Comparison of ENCODE assay signal across 18 cellular contexts in the genomic region with DNA sequence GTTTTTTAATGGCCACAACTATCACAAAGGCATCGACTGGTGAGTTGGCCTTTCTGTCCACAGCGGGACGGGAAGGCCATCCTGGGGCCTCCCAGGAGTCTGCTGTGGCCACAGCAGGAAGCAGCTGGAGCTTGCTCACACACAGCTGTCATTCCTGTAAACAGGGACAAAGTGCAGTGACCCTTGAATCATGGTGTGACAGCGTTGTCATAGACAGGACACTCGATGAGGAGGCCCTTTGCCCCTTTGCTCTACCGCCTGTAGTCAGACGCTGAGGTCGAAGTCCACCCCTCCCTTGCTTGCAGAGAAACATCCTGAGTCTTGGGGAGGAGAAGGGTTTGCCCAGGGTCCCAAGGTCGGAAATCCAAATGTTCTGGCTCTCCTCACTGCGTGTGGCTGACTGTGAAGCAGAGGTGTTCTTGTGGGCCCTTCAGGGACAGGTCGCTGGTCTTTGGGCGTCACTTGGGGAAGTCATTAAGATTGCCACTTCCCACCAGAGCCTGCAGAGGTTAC. TPM values are rescaled to one million over a fixed set of nuclear protein-coding genes. Genes with fewer than 3 reads are reported as not detected.
DNase-seq lines count a peak whose midpoint lies in the region; ATAC-seq, FAIRE-seq and TF ChIP-seq lines count a peak whose summit lies in the region.
"Had no signal": no experiment of that assay in that cellular context is flagged by ENCODE, and none has a peak within 500 bp of the region (broad histone marks: within the 10 kb centered on the region; RNA-seq: fewer than 3 reads in every experiment).

No MANE protein-coding gene starts in this region.

- H4K20me1 ChIP-seq in astrocyte (ENCODE audit: insufficient read depth, low read length) = peaks cover 52% of the 10 kb centered on the region

- H2AFZ ChIP-seq in astrocyte (ENCODE audit: low read depth, low read length) = no peak overlapping the region
- H2AFZ ChIP-seq: parathyroid adenoma had no signal

- H3K9ac ChIP-seq in astrocyte (ENCODE audit: low read length) = no peak overlapping the region
- H3K9ac ChIP-seq: parathyroid adenoma had no signal

- peaks cover 55% of the 10 kb centered on the region for H3K36me3 ChIP-seq in astrocyte (ENCODE audit: insufficient read depth, low read length)
- H3K36me3 ChIP-seq in right lobe of liver = peaks cover 9 to 67% (median 29%) of the 10 kb centered on the region in 4 donors
- H3K36me3 ChIP-seq in A673 (ENCODE audit: insufficient read depth, low read length, poor library complexity, severe bottlenecking) = peaks cover 35% of the 10 kb centered on the region

- CTCF ChIA-PET in A673 (lab: Charles Lee) = no interaction called here

- H3K27me3 ChIP-seq in astrocyte (ENCODE audit: insufficient read depth, low read length) = no peaks in the 10 kb centered on the region
- H3K27me3 ChIP-seq in right lobe of liver = no peaks in the 10 kb centered on the region
- no peaks in the 10 kb centered on the region for H3K27me3 ChIP-seq in A673 (replicated peaks; ENCODE audit: insufficient read depth, low read depth, low read length, poor library complexity)
- H3K27me3 ChIP-seq: body of pancreas had no signal

- no peak overlapping the region for H3K4me2 ChIP-seq in astrocyte (ENCODE audit: low read length)

- peaks cover 25% of the 10 kb centered on the region for H3K79me2 ChIP-seq in astrocyte (ENCODE audit: insufficient read depth, low read length)
- H3K79me2 ChIP-seq: parathyroid adenoma had no signal

- TF ChIP-seq CTCF in astrocyte (IDR thresholded peaks at IDR 0.05; ENCODE audit: insufficient read depth, low read depth, low read length) (no peak), right lobe of liver (IDR thresholded peaks at IDR 0.05) (no peak), A673 (conservative IDR thresholded peaks at IDR 0.05; ENCODE audit: low read depth, low read length) (no peak)

- peak; percentile 43 for TF ChIP-seq POLR2A in right lobe of liver (IDR thresholded peaks at IDR 0.05)

- BruUV-seq in A673 (replicated peaks; lab: Mats Ljungman, UMichigan) = no TSS peak

- H3K27me3 Mint-ChIP-seq in astrocyte (ENCODE audit: low read depth, unreplicated experiment) = no peaks in the 10 kb centered on the region
- H3K27me3 Mint-ChIP-seq in stimulated activated memory B cell treated with anti-CD40 and anti-IgM and Interleukin-4, amounts not matched to agents 10 μg/mL and 1 μg/mL and 100 μg/mL, for 72 hours = no peaks in the 10 kb centered on the region
- H3K27me3 Mint-ChIP-seq: activated CD4-positive, alpha-beta memory T cell treated with anti-CD3 and anti-CD28 coated beads for 36 hours had no signal

- peak; percentile 66 to 87 (median 80) for ATAC-seq in right lobe of liver
- ATAC-seq in stimulated activated memory B cell treated with anti-CD40 and anti-IgM and Interleukin-4, amounts not matched to agents 10 μg/mL and 1 μg/mL and 100 μg/mL, for 72 hours = no peak
- ATAC-seq in activated CD4-positive, CD25-positive, alpha-beta regulatory T cell treated with anti-CD3 and anti-CD28 coated beads, Interleukin-2, amount 50 U/mL, for 24 hours = no peak
- ATAC-seq: body of pancreas had no signal

- POLR2A ChIA-PET in A673 (lab: Charles Lee; ENCODE audit: low non-redundant PET) = no interaction called here

- H3K9me3 Mint-ChIP-seq in astrocyte (ENCODE audit: unreplicated experiment) = no peaks in the 10 kb centered on the region
- no peaks in the 10 kb centered on the region for H3K9me3 Mint-ChIP-seq in stimulated activated memory B cell treated with anti-CD40 and anti-IgM and Interleukin-4, amounts not matched to agents 10 μg/mL and 1 μg/mL and 100 μg/mL, for 72 hours
- H3K9me3 Mint-ChIP-seq: activated CD4-positive, alpha-beta memory T cell treated with anti-CD3 and anti-CD28 coated beads for 36 hours had no signal

- intact Hi-C loops in right lobe of liver (cut with DNase I) (no loop called here), A673 (cut with micrococcal nuclease; ENCODE audit: unreplicated experiment) (no loop called here)

- 15% methylated on average over 8 of the region's 12 CpGs for WGBS in right lobe of liver (ENCODE audit: insufficient coverage, low coverage, low lambda C conversion rate, missing lambda C conversion rate)

- H3K27ac ChIP-seq in astrocyte (ENCODE audit: low read depth, low read length) (no peak overlapping the region), right lobe of liver (peak overlapping the region; percentile 94 to 95 (median 94)), A673 (ENCODE audit: low read depth, low read length, poor library complexity, severe bottlenecking) (no peak overlapping the region)
- H3K27ac ChIP-seq: parathyroid adenoma had no signal

- peaks cover 46% of the 10 kb centered on the region for H3K4me1 Mint-ChIP-seq in astrocyte (ENCODE audit: low read depth, unreplicated experiment)
- peaks cover 8% of the 10 kb centered on the region for H3K4me1 Mint-ChIP-seq in stimulated activated memory B cell treated with anti-CD40 and anti-IgM and Interleukin-4, amounts not matched to agents 10 μg/mL and 1 μg/mL and 100 μg/mL, for 72 hours

- H3K4me3 ChIP-seq in astrocyte (ENCODE audit: insufficient read depth, low read depth, low read length) (no peak overlapping the region), right lobe of liver (no peak overlapping the region), A673 (ENCODE audit: low read depth, low read length, poor library complexity, severe bottlenecking) (no peak overlapping the region)
- H3K4me3 ChIP-seq: body of pancreas had no signal

- H3K27ac Mint-ChIP-seq in astrocyte (ENCODE audit: unreplicated experiment) = peak overlapping the region; percentile 63
- H3K27ac Mint-ChIP-seq in stimulated activated memory B cell treated with anti-CD40 and anti-IgM and Interleukin-4, amounts not matched to agents 10 μg/mL and 1 μg/mL and 100 μg/mL, for 72 hours = peak overlapping the region; percentile 45
- H3K27ac Mint-ChIP-seq: activated CD4-positive, alpha-beta memory T cell treated with anti-CD3 and anti-CD28 coated beads for 36 hours had no signal

- DNase-seq in HuH-7.5 (ENCODE audit: low spot score) (peak; percentile 80), astrocyte (ENCODE audit: low read depth) (no peak), right lobe of liver (peak; percentile 83 to 95 (median 92)), KG1 (lab: John Stamatoyannopoulos, UW) (no peak), activated gamma-delta T cell treated with Interleukin-2 at 50 U/mL for 16 hours (no peak), A673 (ENCODE audit: low spot score) (no peak)
- DNase-seq: activated CD4-positive, alpha-beta memory T cell treated with anti-CD3 and anti-CD28 coated beads for 36 hours; activated gamma-delta T cell; body of pancreas; head of caudate nucleus; mammary epithelial cell; NCI-H526 treated with DMSO at 0.1 percent for 48 hours; RPMI8226; stimulated activated CD4-positive, alpha-beta T cell treated with anti-CD3 and anti-CD28 coated beads, Interleukin-1b, Interleukin-23, amount 100 ng/mL, for 48 hours had no signal

- no peaks in the 10 kb centered on the region for H3K9me3 ChIP-seq in astrocyte (ENCODE audit: insufficient read depth, low read depth, low read length)
- no peaks in the 10 kb centered on the region for H3K9me3 ChIP-seq in right lobe of liver
- H3K9me3 ChIP-seq in A673 (ENCODE audit: low read depth, low read length, poor library complexity, severe bottlenecking) = no peaks in the 10 kb centered on the region
- H3K9me3 ChIP-seq: body of pancreas had no signal

- H3K4me1 ChIP-seq in astrocyte (ENCODE audit: insufficient read depth, low read length) (peaks cover 30% of the 10 kb centered on the region), right lobe of liver (peaks cover 0 to 65% (median 36%) of the 10 kb centered on the region in 4 donors), A673 (ENCODE audit: insufficient read depth, low read length, poor library complexity, severe bottlenecking) (no peaks in the 10 kb centered on the region)
- H3K4me1 ChIP-seq: body of pancreas, parathyroid adenoma had no signal

- H3K36me3 Mint-ChIP-seq in astrocyte (ENCODE audit: low read depth, unreplicated experiment) = peaks cover 51% of the 10 kb centered on the region
- peaks cover 26% of the 10 kb centered on the region for H3K36me3 Mint-ChIP-seq in stimulated activated memory B cell treated with anti-CD40 and anti-IgM and Interleukin-4, amounts not matched to agents 10 μg/mL and 1 μg/mL and 100 μg/mL, for 72 hours
- H3K36me3 Mint-ChIP-seq: activated CD4-positive, alpha-beta memory T cell treated with anti-CD3 and anti-CD28 coated beads for 36 hours had no signal

- no peak for FAIRE-seq in astrocyte (lab: Jason Lieb, UNC)
- FAIRE-seq: endometrium had no signal

- no peak overlapping the region for H3K4me3 Mint-ChIP-seq in astrocyte (ENCODE audit: unreplicated experiment)
- no peak overlapping the region for H3K4me3 Mint-ChIP-seq in stimulated activated memory B cell treated with anti-CD40 and anti-IgM and Interleukin-4, amounts not matched to agents 10 μg/mL and 1 μg/mL and 100 μg/mL, for 72 hours
- H3K4me3 Mint-ChIP-seq: activated CD4-positive, alpha-beta memory T cell treated with anti-CD3 and anti-CD28 coated beads for 36 hours had no signal

RNA-seq across cellular contexts. Expression of a gene that starts 35.1 kb away (rescaled TPM):
- total RNA-seq in astrocyte = 293 and 321 TPM in 2 replicates
- total RNA-seq in right lobe of liver = 10 to 100 TPM; 38.1 to 97.5 (median 76.0) TPM
- 44.0 and 46.7 TPM in 2 replicates for total RNA-seq in A673 (2021)

Comparison
In these comparisons a context has a peak if more than half of its experiments do, and no peak if none do; other contexts are left out.
1. DNase-seq: peak in HuH-7.5 (single experiment) and right lobe of liver (3 of 3); none in astrocyte (single experiment), KG1 (single experiment), activated gamma-delta T cell treated with Interleukin-2 at 50 U/mL for 16 hours (single experiment) and A673 (single experiment).
2. H3K27ac ChIP-seq: peak in right lobe of liver (3 of 3); none in astrocyte (single experiment) and A673 (single experiment).
3. ATAC-seq: peak in right lobe of liver (4 of 4); none in stimulated activated memory B cell treated with anti-CD40 and anti-IgM and Interleukin-4, amounts not matched to agents 10 μg/mL and 1 μg/mL and 100 μg/mL, for 72 hours (single experiment) and activated CD4-positive, CD25-positive, alpha-beta regulatory T cell treated with anti-CD3 and anti-CD28 coated beads, Interleukin-2, amount 50 U/mL, for 24 hours (0 of 2).